ENCODE assay signal across 8 cellular contexts in genomic region chr10:59991661-59992060, GRCh38.
DNase-seq lines count a peak whose midpoint lies in the region; ATAC-seq and TF ChIP-seq lines count a peak whose summit lies in the region.

No MANE protein-coding gene starts in this region.

- peaks cover 4% of the 10 kb centered on the region for H3K4me1 Mint-ChIP-seq in activated CD4-positive, alpha-beta memory T cell treated with anti-CD3 and anti-CD28 coated beads, Interleukin-2, amount 10 ng/mL, durations not matched to agents 7 days and 5 days

- peak; percentile 87 for ATAC-seq in GM18499 (IDR thresholded peaks at IDR 0.05; ENCODE audit: insufficient read depth, unreplicated experiment)
- peak; percentile 70 for ATAC-seq in HG03521 (IDR thresholded peaks at IDR 0.05; ENCODE audit: unreplicated experiment)

- peak overlapping the region; percentile 7 for H3K4me3 ChIP-seq in epithelial cell of esophagus (ENCODE audit: low read length)

- POLR2A ChIA-PET in activated CD4-positive, alpha-beta memory T cell treated with anti-CD3 and anti-CD28 coated beads, Interleukin-2, amount 10 ng/mL, durations not matched to agents 7 days and 5 days (lab: Charles Lee): no interaction called here

- H3K9me3 Mint-ChIP-seq in activated CD4-positive, alpha-beta memory T cell treated with anti-CD3 and anti-CD28 coated beads, Interleukin-2, amount 10 ng/mL, durations not matched to agents 7 days and 5 days: peaks cover 4% of the 10 kb centered on the region

- no peak for TF ChIP-seq CTCF in epithelial cell of esophagus (IDR thresholded peaks at IDR 0.05; ENCODE audit: insufficient read depth, low read depth, low read length, missing control alignments)

- DNase-seq in NOMO-1 treated with dmso at 0.1 percent for 144 hours (lab: John Stamatoyannopoulos, UW; ENCODE audit: unreplicated experiment): peak; percentile 87
- DNase-seq in epithelial cell of esophagus (ENCODE audit: low read depth): peak; percentile 88
- peak; percentile 39 for DNase-seq in pons (ENCODE audit: low spot score)
- no peak for DNase-seq in NK-92 (lab: John Stamatoyannopoulos, UW; ENCODE audit: unreplicated experiment)
- DNase-seq in activated CD4-positive, alpha-beta memory T cell treated with anti-CD3 and anti-CD28 coated beads, Interleukin-2, amount 10 ng/mL, durations not matched to agents 7 days and 5 days: no peak
- DNase-seq in HuH-7.5 (ENCODE audit: low spot score): no peak

- CTCF ChIA-PET in activated CD4-positive, alpha-beta memory T cell treated with anti-CD3 and anti-CD28 coated beads, Interleukin-2, amount 10 ng/mL, durations not matched to agents 7 days and 5 days (lab: Charles Lee): interaction anchor here (0.5 kb wide), 1 partner anchor 60 kb away, joined by 4 read pairs; no protein-coding TSS in a partner anchor

- H3K4me3 Mint-ChIP-seq in activated CD4-positive, alpha-beta memory T cell treated with anti-CD3 and anti-CD28 coated beads, Interleukin-2, amount 10 ng/mL, durations not matched to agents 7 days and 5 days: no peak overlapping the region

- H3K27me3 Mint-ChIP-seq in activated CD4-positive, alpha-beta memory T cell treated with anti-CD3 and anti-CD28 coated beads, Interleukin-2, amount 10 ng/mL, durations not matched to agents 7 days and 5 days: peaks cover 33% of the 10 kb centered on the region

- H3K27ac Mint-ChIP-seq in activated CD4-positive, alpha-beta memory T cell treated with anti-CD3 and anti-CD28 coated beads, Interleukin-2, amount 10 ng/mL, durations not matched to agents 7 days and 5 days: no peak overlapping the region

- no peaks in the 10 kb centered on the region for H3K36me3 Mint-ChIP-seq in activated CD4-positive, alpha-beta memory T cell treated with anti-CD3 and anti-CD28 coated beads, Interleukin-2, amount 10 ng/mL, durations not matched to agents 7 days and 5 days (ENCODE audit: low read depth)

Comparison
In these comparisons a context has a peak if more than half of its experiments do, and no peak if none do; other contexts are left out.
1. DNase-seq: peak in NOMO-1 treated with dmso at 0.1 percent for 144 hours (single experiment), epithelial cell of esophagus (single experiment) and pons (single experiment); none in NK-92 (single experiment), activated CD4-positive, alpha-beta memory T cell treated with anti-CD3 and anti-CD28 coated beads, Interleukin-2, amount 10 ng/mL, durations not matched to agents 7 days and 5 days (single experiment) and HuH-7.5 (single experiment).